18 cellular contexts compared by ENCODE assay signal in genomic region chr5:43209060-43209459, GRCh38. TPM values are rescaled to one million over a fixed set of nuclear protein-coding genes. Genes with fewer than 3 reads are reported as not detected.
DNase-seq lines count a peak whose midpoint lies in the region; ATAC-seq and TF ChIP-seq lines count a peak whose summit lies in the region.
"Had no signal": no experiment of that assay in that cellular context is flagged by ENCODE, and none has a peak within 500 bp of the region (broad histone marks: within the 10 kb centered on the region; RNA-seq: fewer than 3 reads in every experiment).

No MANE protein-coding gene starts in this region.

- peaks cover 17 to 36% (median 21%) of the 10 kb centered on the region in 5 donors for H3K27me3 Mint-ChIP-seq in naive thymus-derived CD4-positive, alpha-beta T cell

- no peaks in the 10 kb centered on the region for H3K27me3 ChIP-seq in mucosa of stomach (ENCODE audit: control insufficient read depth, insufficient read depth, low read length)
- no peaks in the 10 kb centered on the region for H3K27me3 ChIP-seq in naive thymus-derived CD4-positive, alpha-beta T cell (ENCODE audit: control insufficient read depth in 2 of 2, insufficient read depth in 2 of 2, low read length in 2 of 2)

- CTCF ChIA-PET in naive thymus-derived CD4-positive, alpha-beta T cell (lab: Charles Lee), result no interaction called here

- H3K9ac ChIP-seq in mucosa of stomach (ENCODE audit: low read length), result peak overlapping the region; percentile 48

- peaks cover 12% of the 10 kb centered on the region for H3K4me1 ChIP-seq in mucosa of stomach (ENCODE audit: control insufficient read depth, insufficient read depth, low read length)
- H3K4me1 ChIP-seq in naive thymus-derived CD4-positive, alpha-beta T cell (ENCODE audit: control insufficient read depth in 2 of 2, insufficient read depth in 2 of 2, low read length in 2 of 2), result no peaks in the 10 kb centered on the region

- H3K4me3 ChIP-seq in LNCaP clone FGC (ENCODE audit: low read depth, low read length) (peak overlapping the region; percentile 35), mucosa of stomach (ENCODE audit: low read length) (no peak overlapping the region)
- H3K4me3 ChIP-seq in naive thymus-derived CD4-positive, alpha-beta T cell (ENCODE audit: low read length), result no peak overlapping the region
- H3K4me3 ChIP-seq: SK-N-MC had no signal

- H3K9me3 Mint-ChIP-seq in naive thymus-derived CD4-positive, alpha-beta T cell, result peaks cover 0 to 2% (median 0%) of the 10 kb centered on the region in 11 donors
- H3K9me3 Mint-ChIP-seq: H9 had no signal

- no peaks in the 10 kb centered on the region for H3K4me1 Mint-ChIP-seq in naive thymus-derived CD4-positive, alpha-beta T cell

- no peak overlapping the region for H3K27ac Mint-ChIP-seq in naive thymus-derived CD4-positive, alpha-beta T cell

- no peak for ATAC-seq in naive thymus-derived CD4-positive, alpha-beta T cell
- ATAC-seq in HG03097 (IDR thresholded peaks at IDR 0.05; ENCODE audit: low FRiP score, unreplicated experiment), result no peak
- ATAC-seq in HG03039 (IDR thresholded peaks at IDR 0.05; ENCODE audit: unreplicated experiment), result no peak
- ATAC-seq: Right ventricle myocardium inferior had no signal

- intact Hi-C loops in naive thymus-derived CD4-positive, alpha-beta T cell (cut with micrococcal nuclease), result no loop called here

- no peaks in the 10 kb centered on the region for H3K9me3 ChIP-seq in mucosa of stomach (ENCODE audit: control insufficient read depth, low read length)
- no peaks in the 10 kb centered on the region for H3K9me3 ChIP-seq in naive thymus-derived CD4-positive, alpha-beta T cell (ENCODE audit: control insufficient read depth in 2 of 3, low read length in 3 of 3)

- H3K27ac ChIP-seq in C4-2B, result peak overlapping the region; percentile 57; the same call in 1 of the 2 replicates
- H3K27ac ChIP-seq in naive thymus-derived CD4-positive, alpha-beta T cell (ENCODE audit: low read depth, low read length), result no peak overlapping the region
- H3K27ac ChIP-seq: SK-N-MC had no signal

- H3K4me3 Mint-ChIP-seq in naive thymus-derived CD4-positive, alpha-beta T cell, result no peak overlapping the region
- H3K4me3 Mint-ChIP-seq: H9 had no signal

- POLR2A ChIA-PET in naive thymus-derived CD4-positive, alpha-beta T cell (lab: Charles Lee), result no interaction called here

- TF ChIP-seq CTCF in C4-2B (conservative IDR thresholded peaks at IDR 0.05), result no peak
- TF ChIP-seq CTCF in LNCaP clone FGC (IDR thresholded peaks at IDR 0.05; ENCODE audit: control insufficient read depth, extremely low read depth, insufficient read depth), result no peak

- no peaks in the 10 kb centered on the region for H3K36me3 ChIP-seq in mucosa of stomach (ENCODE audit: control insufficient read depth, insufficient read depth, low read length)
- no peaks in the 10 kb centered on the region for H3K36me3 ChIP-seq in naive thymus-derived CD4-positive, alpha-beta T cell (ENCODE audit: control insufficient read depth in 2 of 3, insufficient read depth in 3 of 3, low read length in 3 of 3)

- no peak for DNase-seq in LNCaP clone FGC (ENCODE audit: low read depth)
- peak; percentile 24 for DNase-seq in astrocyte of the hippocampus (ENCODE audit: low read depth, low spot score)
- no peak for DNase-seq in ureter (ENCODE audit: low spot score)
- no peak for DNase-seq in naive thymus-derived CD4-positive, alpha-beta T cell
- DNase-seq: C1 segment of cervical spinal cord, DMS79 treated with DMSO at 0.1 percent for 48 hours, H9, MV-4-11, NCI-H1694 treated with DMSO at 0.1 percent for 48 hours, NCI-H2107, NCI-H226, NCI-H524 treated with DMSO at 0.1 percent for 48 hours had no signal

- H3K36me3 Mint-ChIP-seq in naive thymus-derived CD4-positive, alpha-beta T cell, result no peaks in the 10 kb centered on the region

RNA-seq across cellular contexts. Expression of gene NIM1K, which starts 17.0 kb away (rescaled TPM):
- total RNA-seq in ureter, result 1.8 TPM
- total RNA-seq in naive thymus-derived CD4-positive, alpha-beta T cell, result under 1 TPM; 0.40 to 0.97 (median 0.61) TPM
- under 1 TPM; 0.18 to 0.46 TPM for polyA plus RNA-seq in naive thymus-derived CD4-positive, alpha-beta T cell
